In genomic region chr21:33885158-33885514, GRCh38 we compare ENCODE assay signal across 25 cellular contexts.
"Had no signal": no experiment of that assay in that cellular context is flagged by ENCODE, and none has a peak within 500 bp of the region (broad histone marks: within the 10 kb centered on the region; RNA-seq: fewer than 3 reads in every experiment).

No MANE protein-coding gene starts in this region.

- H3K9ac ChIP-seq: parathyroid adenoma had no signal

- ATAC-seq: activated T-cell treated with anti-CD3 and anti-CD28 coated beads, Interleukin-2, amount 50 U/mL, for 72 hours; gastroesophageal sphincter; left ventricle myocardium superior; natural killer cell treated with Interleukin-12 subunit alpha and Interleukin-12 subunit beta and Interleukin-15 and Interleukin-18, amount 100 ng/mL, for 72 hours; T-helper 17 cell; upper lobe of right lung had no signal

- H2AFZ ChIP-seq: parathyroid adenoma had no signal

- H3K9me3 ChIP-seq: colonic mucosa, esophagus squamous epithelium, gastroesophageal sphincter, sigmoid colon, thyroid gland, upper lobe of right lung had no signal

- H3K79me2 ChIP-seq: parathyroid adenoma had no signal

- H3K4me3 ChIP-seq: colonic mucosa, gastroesophageal sphincter, smooth muscle cell, thyroid gland, upper lobe of right lung had no signal

- H3K27ac Mint-ChIP-seq: activated CD4-positive, alpha-beta memory T cell treated with anti-CD3 and anti-CD28 coated beads, Interleukin-2, amount 10 ng/mL, durations not matched to agents 7 days and 5 days; activated naive CD4-positive, alpha-beta T cell treated with anti-CD3 and anti-CD28 coated beads, Interleukin-2, amount 10 ng/mL, durations not matched to agents 7 days and 5 days; activated T-cell treated with anti-CD3 and anti-CD28 coated beads, Interleukin-2, amount 50 U/mL, for 72 hours; endodermal cell; natural killer cell treated with Interleukin-12 subunit alpha and Interleukin-12 subunit beta and Interleukin-15 and Interleukin-18, amount 100 ng/mL, for 72 hours; T-helper 17 cell had no signal

- H3K4me1 Mint-ChIP-seq: activated CD4-positive, alpha-beta memory T cell treated with anti-CD3 and anti-CD28 coated beads, Interleukin-2, amount 10 ng/mL, durations not matched to agents 7 days and 5 days; activated naive CD4-positive, alpha-beta T cell treated with anti-CD3 and anti-CD28 coated beads, Interleukin-2, amount 10 ng/mL, durations not matched to agents 7 days and 5 days; central memory CD8-positive, alpha-beta T cell; T-helper 17 cell had no signal

- H3K36me3 ChIP-seq: colonic mucosa, esophagus squamous epithelium, gastroesophageal sphincter, sigmoid colon, thyroid gland, upper lobe of right lung had no signal

- H3K27me3 ChIP-seq: colonic mucosa, gastroesophageal sphincter, sigmoid colon, thyroid gland, upper lobe of right lung had no signal

- H3K27ac ChIP-seq: colonic mucosa, gastroesophageal sphincter, parathyroid adenoma, sigmoid colon, thyroid gland, upper lobe of right lung had no signal

- H3K9me3 Mint-ChIP-seq: activated CD4-positive, alpha-beta memory T cell treated with anti-CD3 and anti-CD28 coated beads, Interleukin-2, amount 10 ng/mL, durations not matched to agents 7 days and 5 days; activated naive CD4-positive, alpha-beta T cell treated with anti-CD3 and anti-CD28 coated beads, Interleukin-2, amount 10 ng/mL, durations not matched to agents 7 days and 5 days; activated T-cell treated with anti-CD3 and anti-CD28 coated beads, Interleukin-2, amount 50 U/mL, for 72 hours; central memory CD8-positive, alpha-beta T cell; endodermal cell; natural killer cell treated with Interleukin-12 subunit alpha and Interleukin-12 subunit beta and Interleukin-15 and Interleukin-18, amount 100 ng/mL, for 72 hours had no signal

- DNase-seq: activated CD4-positive, alpha-beta memory T cell treated with anti-CD3 and anti-CD28 coated beads, Interleukin-2, amount 10 ng/mL, durations not matched to agents 7 days and 5 days; activated CD4-positive, alpha-beta T cell treated with anti-CD3 and anti-CD28 coated beads for 48 hours; activated CD4-positive, CD25-positive, alpha-beta regulatory T cell; activated effector memory CD4-positive, alpha-beta T cell treated with Interleukin-2 at 50 U/mL for 16 hours; activated naive CD4-positive, alpha-beta T cell treated with anti-CD3 and anti-CD28 coated beads, Interleukin-2, amount 10 ng/mL, durations not matched to agents 7 days and 5 days; activated T-cell treated with anti-CD3 and anti-CD28 coated beads, Interleukin-2, amount 50 U/mL, for 72 hours; colonic mucosa; endodermal cell; esophagus squamous epithelium; head of caudate nucleus; hypothalamus; left ventricle myocardium superior; stimulated activated CD4-positive, alpha-beta T cell treated with anti-CD3 and anti-CD28 coated beads, Interleukin-2, amount 100 ng/mL, for 48 hours; stimulated activated CD8-positive, alpha-beta memory T cell treated with anti-CD3 and anti-CD28 coated beads, Interleukin-4, amount 100 ng/mL, for 48 hours; stimulated activated naive CD4-positive, alpha-beta T cell treated with Interleukin-2 at 50 U/mL for 16 hours; SW 1271; T-helper 17 cell; thyroid gland; upper lobe of right lung had no signal

- H3K4me3 Mint-ChIP-seq: activated CD4-positive, alpha-beta memory T cell treated with anti-CD3 and anti-CD28 coated beads, Interleukin-2, amount 10 ng/mL, durations not matched to agents 7 days and 5 days; activated naive CD4-positive, alpha-beta T cell treated with anti-CD3 and anti-CD28 coated beads, Interleukin-2, amount 10 ng/mL, durations not matched to agents 7 days and 5 days; activated T-cell treated with anti-CD3 and anti-CD28 coated beads, Interleukin-2, amount 50 U/mL, for 72 hours; central memory CD8-positive, alpha-beta T cell; endodermal cell; natural killer cell treated with Interleukin-12 subunit alpha and Interleukin-12 subunit beta and Interleukin-15 and Interleukin-18, amount 100 ng/mL, for 72 hours; T-helper 17 cell had no signal

- H3K36me3 Mint-ChIP-seq: activated naive CD4-positive, alpha-beta T cell treated with anti-CD3 and anti-CD28 coated beads, Interleukin-2, amount 10 ng/mL, durations not matched to agents 7 days and 5 days; natural killer cell treated with Interleukin-12 subunit alpha and Interleukin-12 subunit beta and Interleukin-15 and Interleukin-18, amount 100 ng/mL, for 72 hours had no signal

- H3K4me2 ChIP-seq: smooth muscle cell had no signal

- H3K4me1 ChIP-seq: colonic mucosa, parathyroid adenoma, upper lobe of right lung had no signal
